ENCODE assay signal across 28 cellular contexts in the genomic region with DNA sequence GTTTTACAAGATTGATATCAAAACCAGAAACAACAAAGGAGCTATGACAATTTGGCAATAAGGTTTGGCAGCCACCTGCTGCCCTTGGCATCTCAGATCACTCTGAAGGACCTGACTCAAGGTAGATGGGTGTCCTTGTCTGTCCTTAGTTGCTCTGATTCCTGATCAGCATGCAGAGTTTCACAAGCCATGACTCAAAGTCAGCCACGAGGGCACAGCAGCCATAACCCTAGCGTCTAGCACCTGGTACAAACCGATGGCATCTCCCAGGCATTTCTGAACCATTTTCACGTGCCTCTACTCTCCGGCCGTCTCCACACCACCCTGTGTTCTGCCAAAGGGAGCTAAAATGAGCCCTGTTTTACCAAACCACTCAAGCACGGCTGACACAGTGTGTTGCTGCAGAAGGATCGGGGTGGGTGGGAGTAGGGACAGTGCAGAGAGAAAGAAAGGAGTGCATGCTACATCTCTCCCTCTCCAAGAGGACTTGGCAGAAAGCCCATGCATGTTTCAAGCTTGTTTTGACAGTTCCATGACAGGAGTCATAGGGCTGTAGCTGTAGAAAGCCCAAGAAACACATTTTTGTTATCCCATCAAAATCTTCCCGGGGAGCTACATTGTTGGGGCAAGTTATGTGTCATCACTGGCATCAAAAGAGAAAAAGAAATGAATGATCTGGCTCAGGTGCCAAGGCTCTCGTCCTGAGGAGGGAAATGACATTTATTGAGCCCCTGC.
DNase-seq lines count a peak whose midpoint lies in the region; ATAC-seq, FAIRE-seq and TF ChIP-seq lines count a peak whose summit lies in the region.
"Had no signal": no experiment of that assay in that cellular context is flagged by ENCODE, and none has a peak within 500 bp of the region (broad histone marks: within the 10 kb centered on the region; RNA-seq: fewer than 3 reads in every experiment).

No MANE protein-coding gene starts in this region.

- H3K4me1 ChIP-seq in left ventricle myocardium inferior, result no peaks in the 10 kb centered on the region
- H3K4me1 ChIP-seq: tibial nerve had no signal

- intact Hi-C loops in left ventricle myocardium inferior (cut with micrococcal nuclease), result no loop called here

- H3K9me2 ChIP-seq in neural cell (ENCODE audit: insufficient read depth, low read length), result no peaks in the 10 kb centered on the region

- FAIRE-seq in bronchial epithelial cell (lab: Jason Lieb, UNC), result no peak

- H3K4me3 ChIP-seq in bronchial epithelial cell (ENCODE audit: low read depth, low read length) (no peak overlapping the region), neural cell (ENCODE audit: low read length) (no peak overlapping the region), left ventricle myocardium inferior (no peak overlapping the region)
- H3K4me3 ChIP-seq: ovary, smooth muscle cell, tibial nerve had no signal

- no peaks in the 10 kb centered on the region for H4K20me1 ChIP-seq in neural cell (ENCODE audit: insufficient read depth)

- no peak overlapping the region for H2AFZ ChIP-seq in neural cell (ENCODE audit: low read depth, low read length)

- H3K27me3 ChIP-seq in bronchial epithelial cell (ENCODE audit: control insufficient read depth, insufficient read depth, low read length) (no peaks in the 10 kb centered on the region), neural cell (ENCODE audit: insufficient read depth, low read depth, low read length) (no peaks in the 10 kb centered on the region), left ventricle myocardium inferior (ENCODE audit: low read depth) (peaks cover 32% of the 10 kb centered on the region)
- H3K27me3 ChIP-seq: ovary, tibial nerve had no signal

- H3K9ac ChIP-seq in neural cell (ENCODE audit: low read length), result no peak overlapping the region

- H3K27ac ChIP-seq in neural cell (ENCODE audit: low read length) (no peak overlapping the region), left ventricle myocardium inferior (replicated peaks) (no peak overlapping the region)
- H3K27ac ChIP-seq: ovary, RWPE1, tibial nerve had no signal

- no peaks in the 10 kb centered on the region for H3K36me3 ChIP-seq in bronchial epithelial cell (ENCODE audit: control insufficient read depth, insufficient read depth, low read length)
- H3K36me3 ChIP-seq in neural cell (ENCODE audit: insufficient read depth, low read length), result no peaks in the 10 kb centered on the region
- H3K36me3 ChIP-seq in left ventricle myocardium inferior, result no peaks in the 10 kb centered on the region
- H3K36me3 ChIP-seq: ovary, tibial nerve had no signal

- DNase-seq in NCI-H1092 treated with DMSO at 0.1 percent for 48 hours (lab: John Stamatoyannopoulos, UW) (peak; percentile 19), NCI-H1092 (lab: John Stamatoyannopoulos, UW) (no peak), NCI-H2227 (lab: John Stamatoyannopoulos, UW; ENCODE audit: unreplicated experiment) (peak; percentile 55), bronchial epithelial cell (ENCODE audit: low read depth) (peak; percentile 18), left ventricle myocardium inferior (no peak)
- DNase-seq: activated CD4-positive, alpha-beta memory T cell treated with anti-CD3 and anti-CD28 coated beads for 36 hours; activated CD4-positive, CD25-positive, alpha-beta regulatory T cell; activated CD8-positive, alpha-beta memory T cell treated with anti-CD3 and anti-CD28 coated beads, Interleukin-2, amount 50 U/mL, for 4 hours; Calu3; EL; H7; hypothalamus; immature natural killer cell; IMR-90; left ventricle myocardium superior; midbrain; naive thymus-derived CD4-positive, alpha-beta T cell; NCI-H1048; NCI-H748 treated with DMSO at 0.1 percent for 48 hours; ovary; T-cell had no signal

- no peak overlapping the region for H3K4me2 ChIP-seq in neural cell (ENCODE audit: low read length)
- H3K4me2 ChIP-seq: smooth muscle cell had no signal

- H3F3A ChIP-seq in neural cell (ENCODE audit: insufficient read depth, low read length, poor library complexity, severe bottlenecking), result no peaks in the 10 kb centered on the region

- TF ChIP-seq RAD21 in neural cell (conservative IDR thresholded peaks at IDR 0.05), result no peak

- TF ChIP-seq EP300 in neural cell (conservative IDR thresholded peaks at IDR 0.05; ENCODE audit: poor library complexity, severe bottlenecking), result peak; percentile 78

- ATAC-seq in GM21526 (IDR thresholded peaks at IDR 0.05; ENCODE audit: low FRiP score, unreplicated experiment) (no peak), HG02852 (IDR thresholded peaks at IDR 0.05; ENCODE audit: unreplicated experiment) (no peak)
- ATAC-seq: activated T-helper 17 cell treated with anti-CD3 and anti-CD28 coated beads, Interleukin-2, amount 50 U/mL, for 72 hours; left ventricle myocardium superior; naive thymus-derived CD4-positive, alpha-beta T cell; T-cell had no signal

- no peaks in the 10 kb centered on the region for H3K79me2 ChIP-seq in neural cell (replicated peaks; ENCODE audit: insufficient read depth, low read length)

- H3K9me3 ChIP-seq in neural cell (ENCODE audit: low read length) (no peaks in the 10 kb centered on the region), left ventricle myocardium inferior (replicated peaks) (no peaks in the 10 kb centered on the region)
- H3K9me3 ChIP-seq: tibial nerve had no signal

- TF ChIP-seq CTCF in bronchial epithelial cell (IDR thresholded peaks at IDR 0.05; ENCODE audit: insufficient read depth, low read length, severe bottlenecking) (no peak), neural cell (IDR thresholded peaks at IDR 0.05; ENCODE audit: poor library complexity, severe bottlenecking) (no peak), left ventricle myocardium inferior (IDR thresholded peaks at IDR 0.05; ENCODE audit: borderline replicate concordance) (no peak)

TF ChIP-seq in neural cell, 6 proteins besides CTCF, POLR2A, EP300 and RAD21:
- no peak for TF ChIP-seq SMC3 (conservative IDR thresholded peaks at IDR 0.05; ENCODE audit: poor library complexity)
- TF ChIP-seq, protein P1, sequence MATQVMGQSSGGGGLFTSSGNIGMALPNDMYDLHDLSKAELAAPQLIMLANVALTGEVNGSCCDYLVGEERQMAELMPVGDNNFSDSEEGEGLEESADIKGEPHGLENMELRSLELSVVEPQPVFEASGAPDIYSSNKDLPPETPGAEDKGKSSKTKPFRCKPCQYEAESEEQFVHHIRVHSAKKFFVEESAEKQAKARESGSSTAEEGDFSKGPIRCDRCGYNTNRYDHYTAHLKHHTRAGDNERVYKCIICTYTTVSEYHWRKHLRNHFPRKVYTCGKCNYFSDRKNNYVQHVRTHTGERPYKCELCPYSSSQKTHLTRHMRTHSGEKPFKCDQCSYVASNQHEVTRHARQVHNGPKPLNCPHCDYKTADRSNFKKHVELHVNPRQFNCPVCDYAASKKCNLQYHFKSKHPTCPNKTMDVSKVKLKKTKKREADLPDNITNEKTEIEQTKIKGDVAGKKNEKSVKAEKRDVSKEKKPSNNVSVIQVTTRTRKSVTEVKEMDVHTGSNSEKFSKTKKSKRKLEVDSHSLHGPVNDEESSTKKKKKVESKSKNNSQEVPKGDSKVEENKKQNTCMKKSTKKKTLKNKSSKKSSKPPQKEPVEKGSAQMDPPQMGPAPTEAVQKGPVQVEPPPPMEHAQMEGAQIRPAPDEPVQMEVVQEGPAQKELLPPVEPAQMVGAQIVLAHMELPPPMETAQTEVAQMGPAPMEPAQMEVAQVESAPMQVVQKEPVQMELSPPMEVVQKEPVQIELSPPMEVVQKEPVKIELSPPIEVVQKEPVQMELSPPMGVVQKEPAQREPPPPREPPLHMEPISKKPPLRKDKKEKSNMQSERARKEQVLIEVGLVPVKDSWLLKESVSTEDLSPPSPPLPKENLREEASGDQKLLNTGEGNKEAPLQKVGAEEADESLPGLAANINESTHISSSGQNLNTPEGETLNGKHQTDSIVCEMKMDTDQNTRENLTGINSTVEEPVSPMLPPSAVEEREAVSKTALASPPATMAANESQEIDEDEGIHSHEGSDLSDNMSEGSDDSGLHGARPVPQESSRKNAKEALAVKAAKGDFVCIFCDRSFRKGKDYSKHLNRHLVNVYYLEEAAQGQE (IDR thresholded peaks at IDR 0.05; ENCODE audit: borderline replicate concordance), result no peak
- no peak for TF ChIP-seq EZH2 (IDR thresholded peaks at IDR 0.05; ENCODE audit: borderline replicate concordance, insufficient read depth, low read length, poor library complexity, severe bottlenecking)
- TF ChIP-seq TAF1 (IDR thresholded peaks at IDR 0.05; ENCODE audit: low read depth), result no peak
- peak; percentile 70 for TF ChIP-seq POLR2AphosphoS5 (IDR thresholded peaks at IDR 0.05)

Comparison
In these comparisons a context has a peak if more than half of its experiments do, and no peak if none do; other contexts are left out.
1. DNase-seq: peak in NCI-H1092 treated with DMSO at 0.1 percent for 48 hours (single experiment), NCI-H2227 (single experiment) and bronchial epithelial cell (single experiment); none in NCI-H1092 (single experiment) and left ventricle myocardium inferior (single experiment).